In the genomic region with DNA sequence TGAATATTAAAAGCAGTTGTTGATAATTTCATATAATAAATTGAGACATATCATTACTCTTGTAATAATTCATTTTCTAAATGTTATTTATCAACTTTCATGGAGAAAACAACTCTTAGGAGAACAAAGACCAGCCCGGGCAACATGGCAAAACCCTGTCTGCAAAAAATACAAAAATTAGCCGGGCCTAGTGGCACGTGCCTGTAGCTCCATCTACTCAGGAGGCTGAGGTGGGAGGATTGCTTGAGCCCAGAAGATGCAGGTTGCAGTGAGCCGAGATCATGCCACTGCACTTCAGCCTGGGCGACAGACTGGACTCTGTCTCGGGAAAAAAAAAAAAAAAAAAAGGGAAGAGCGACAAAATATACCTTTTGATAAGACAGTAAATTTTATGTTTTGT, we compare ENCODE assay signal across 5 cellular contexts.
"Had no signal": no experiment of that assay in that cellular context is flagged by ENCODE, and none has a peak within 500 bp of the region (broad histone marks: within the 10 kb centered on the region; RNA-seq: fewer than 3 reads in every experiment).

No MANE protein-coding gene starts in this region.

- H3K27ac ChIP-seq: HL-60 had no signal

- DNase-seq: IMR-90, KBM-7, KG1 had no signal

- H3K4me3 ChIP-seq: K562 had no signal
